ENCODE assay signal across 16 cellular contexts in the genomic region with DNA sequence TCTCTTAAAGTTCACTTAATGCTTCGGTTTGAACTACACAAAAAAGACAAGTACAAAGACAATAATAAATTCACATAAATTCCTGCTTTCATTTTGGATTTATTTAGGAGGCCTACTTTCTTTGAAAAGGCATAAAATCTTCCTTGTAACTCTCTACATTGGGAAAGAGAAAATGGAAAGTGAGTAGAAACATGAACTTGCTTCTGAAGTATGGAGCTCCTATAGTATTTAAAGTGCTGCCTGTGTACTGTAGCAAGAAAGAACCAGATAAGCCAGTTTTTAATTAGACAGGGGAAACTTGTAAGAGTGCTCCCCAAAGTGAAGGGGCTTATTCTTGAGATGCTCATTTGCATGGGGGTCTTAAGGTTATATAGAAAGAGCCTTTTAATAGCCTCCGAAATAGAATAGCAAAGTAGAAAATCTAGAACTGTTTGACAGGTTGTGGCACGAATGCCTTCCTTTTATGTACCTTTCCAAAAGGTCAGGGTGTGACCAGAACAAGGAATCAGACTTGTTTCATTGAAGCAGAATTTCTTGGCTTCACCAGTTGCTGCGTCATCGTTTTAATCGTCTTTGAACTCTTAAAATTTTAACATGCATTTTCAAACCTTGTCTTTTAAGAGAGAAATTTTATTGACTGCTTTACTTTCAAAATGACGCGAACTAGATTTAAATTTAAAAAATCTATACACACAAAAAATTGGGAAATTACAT.
"Had no signal": no experiment of that assay in that cellular context is flagged by ENCODE, and none has a peak within 500 bp of the region (broad histone marks: within the 10 kb centered on the region; RNA-seq: fewer than 3 reads in every experiment).

No MANE protein-coding gene starts in this region.

- H3K9me3 ChIP-seq: adrenal gland, gastrocnemius medialis, pancreas had no signal

- H3K36me3 ChIP-seq: adrenal gland, gastrocnemius medialis, heart right ventricle, pancreas had no signal

- H3K4me1 Mint-ChIP-seq: activated CD4-positive, alpha-beta T cell treated with anti-CD3 and anti-CD28 coated beads, Interleukin-2, amount 10 ng/mL, durations not matched to agents 7 days and 5 days had no signal

- H3K27ac Mint-ChIP-seq: activated CD4-positive, alpha-beta T cell treated with anti-CD3 and anti-CD28 coated beads, Interleukin-2, amount 10 ng/mL, durations not matched to agents 7 days and 5 days; activated T-helper 2 cell treated with anti-CD3 and anti-CD28 coated beads, Interferon-gamma antibody, Interleukin-2, Interleukin-4, amounts not matched to agents 10 μg/mL and 5 μg/mL and 100 μg/mL, durations not matched to agents 14 hours and 24 hours and 36 hours; naive B cell; stimulated activated memory B cell treated with anti-CD40 and anti-IgM and Interleukin-4, amounts not matched to agents 10 μg/mL and 1 μg/mL and 100 μg/mL, for 72 hours; T-helper 17 cell had no signal

- H3K4me3 Mint-ChIP-seq: activated CD4-positive, alpha-beta T cell treated with anti-CD3 and anti-CD28 coated beads, Interleukin-2, amount 10 ng/mL, durations not matched to agents 7 days and 5 days; naive B cell; stimulated activated memory B cell treated with anti-CD40 and anti-IgM and Interleukin-4, amounts not matched to agents 10 μg/mL and 1 μg/mL and 100 μg/mL, for 72 hours; T-helper 17 cell had no signal

- H3K4me3 ChIP-seq: adrenal gland, gastrocnemius medialis, heart right ventricle, pancreas had no signal

- H3K27me3 ChIP-seq: adrenal gland, dorsolateral prefrontal cortex, gastrocnemius medialis, heart right ventricle, pancreas had no signal

- H3K27ac ChIP-seq: adrenal gland, gastrocnemius medialis, heart right ventricle, pancreas had no signal

- H3K27me3 Mint-ChIP-seq: activated CD4-positive, alpha-beta T cell treated with anti-CD3 and anti-CD28 coated beads, Interleukin-2, amount 10 ng/mL, durations not matched to agents 7 days and 5 days; naive B cell; stimulated activated memory B cell treated with anti-CD40 and anti-IgM and Interleukin-4, amounts not matched to agents 10 μg/mL and 1 μg/mL and 100 μg/mL, for 72 hours; T-helper 17 cell had no signal

- H3K9me3 Mint-ChIP-seq: activated CD4-positive, alpha-beta T cell treated with anti-CD3 and anti-CD28 coated beads, Interleukin-2, amount 10 ng/mL, durations not matched to agents 7 days and 5 days; activated T-helper 2 cell treated with anti-CD3 and anti-CD28 coated beads, Interferon-gamma antibody, Interleukin-2, Interleukin-4, amounts not matched to agents 10 μg/mL and 5 μg/mL and 100 μg/mL, durations not matched to agents 14 hours and 24 hours and 36 hours; naive B cell; stimulated activated memory B cell treated with anti-CD40 and anti-IgM and Interleukin-4, amounts not matched to agents 10 μg/mL and 1 μg/mL and 100 μg/mL, for 72 hours had no signal

- H3K4me1 ChIP-seq: adrenal gland, gastrocnemius medialis, pancreas had no signal

- FAIRE-seq: endometrium, kidney, pancreas had no signal

- ATAC-seq: gastrocnemius medialis; heart right ventricle; pancreas; stimulated activated memory B cell treated with anti-CD40 and anti-IgM and Interleukin-4, amounts not matched to agents 10 μg/mL and 1 μg/mL and 100 μg/mL, for 72 hours; T-helper 17 cell had no signal

- DNase-seq: activated CD4-positive, alpha-beta T cell treated with anti-CD3 and anti-CD28 coated beads, Interleukin-2, amount 10 ng/mL, durations not matched to agents 7 days and 5 days; activated CD4-positive, CD25-positive, alpha-beta regulatory T cell; activated naive CD4-positive, alpha-beta T cell treated with anti-CD3 and anti-CD28 coated beads, Interleukin-2, amount 50 U/mL, for 16 hours; adrenal gland; dorsolateral prefrontal cortex; gastrocnemius medialis; heart right ventricle; kidney; naive B cell; pancreas; retina; T-helper 17 cell; trophoblast cell had no signal
